ENCODE assay signal across 28 cellular contexts in genomic region chr9:3482578-3482977, GRCh38.
"Had no signal": no experiment of that assay in that cellular context is flagged by ENCODE, and none has a peak within 500 bp of the region (broad histone marks: within the 10 kb centered on the region; RNA-seq: fewer than 3 reads in every experiment).

No MANE protein-coding gene starts in this region.

- DNase-seq: activated CD4-positive, alpha-beta T cell treated with anti-CD3 and anti-CD28 coated beads for 4 hours; activated CD8-positive, alpha-beta memory T cell treated with anti-CD3 and anti-CD28 coated beads for 24 hours; activated CD8-positive, alpha-beta memory T cell treated with anti-CD3 and anti-CD28 coated beads, Interleukin-2, amount 10 ng/mL, durations not matched to agents 7 days and 5 days; activated CD8-positive, alpha-beta memory T cell treated with anti-CD3 and anti-CD28 coated beads, Interleukin-2, amount 50 U/mL, for 48 hours; activated effector memory CD4-positive, alpha-beta T cell treated with Interleukin-2 at 50 U/mL for 16 hours; activated naive CD4-positive, alpha-beta T cell treated with anti-CD3 and anti-CD28 coated beads, Interleukin-2, amount 10 ng/mL, durations not matched to agents 7 days and 5 days; activated naive CD8-positive, alpha-beta T cell treated with anti-CD3 and anti-CD28 coated beads, Interleukin-2, amount 50 U/mL, for 24 hours; anterior cingulate cortex; brain microvascular endothelial cell; central memory CD4-positive, alpha-beta T cell; NCI-H1105; NCI-H1417 treated with DMSO at 0.1 percent for 48 hours; NCI-H187 treated with DMSO at 0.1 percent for 48 hours; NCI-H2081; NCI-H2171 treated with DMSO at 0.1 percent for 48 hours; NCI-H226; NCI-H446 treated with DMSO at 0.1 percent for 48 hours; NCI-H524; PC-3; Peyer's patch; RPMI8226; SHP77 treated with DMSO at 0.1 percent for 48 hours; SW 1271 had no signal

- H3K27ac Mint-ChIP-seq: activated CD8-positive, alpha-beta memory T cell treated with anti-CD3 and anti-CD28 coated beads, Interleukin-2, amount 10 ng/mL, durations not matched to agents 7 days and 5 days; activated naive CD4-positive, alpha-beta T cell treated with anti-CD3 and anti-CD28 coated beads, Interleukin-2, amount 10 ng/mL, durations not matched to agents 7 days and 5 days; activated naive CD8-positive, alpha-beta T cell treated with anti-CD3 and anti-CD28 coated beads, Interleukin-2, amount 50 U/mL, for 24 hours; T-helper 2 cell treated with Interferon-gamma antibody and Interleukin-4, amounts not matched to agents 5 μg/mL and 100 μg/mL, for 36 hours had no signal

- ATAC-seq: activated CD8-positive, alpha-beta memory T cell treated with anti-CD3 and anti-CD28 coated beads, Interleukin-2, amount 10 ng/mL, durations not matched to agents 7 days and 5 days; activated naive CD8-positive, alpha-beta T cell treated with anti-CD3 and anti-CD28 coated beads, Interleukin-2, amount 50 U/mL, for 24 hours; K562; PC-3; SK-N-SH treated with all-trans-retinoic acid at 6 μM for 48 hours had no signal

- H3K4me3 Mint-ChIP-seq: activated CD8-positive, alpha-beta memory T cell treated with anti-CD3 and anti-CD28 coated beads, Interleukin-2, amount 10 ng/mL, durations not matched to agents 7 days and 5 days; activated naive CD4-positive, alpha-beta T cell treated with anti-CD3 and anti-CD28 coated beads, Interleukin-2, amount 10 ng/mL, durations not matched to agents 7 days and 5 days; activated naive CD8-positive, alpha-beta T cell; activated naive CD8-positive, alpha-beta T cell treated with anti-CD3 and anti-CD28 coated beads, Interleukin-2, amount 50 U/mL, for 24 hours; T-helper 2 cell treated with Interferon-gamma antibody and Interleukin-4, amounts not matched to agents 5 μg/mL and 100 μg/mL, for 36 hours had no signal

- H3K27me3 Mint-ChIP-seq: activated CD8-positive, alpha-beta memory T cell treated with anti-CD3 and anti-CD28 coated beads, Interleukin-2, amount 10 ng/mL, durations not matched to agents 7 days and 5 days; activated naive CD4-positive, alpha-beta T cell treated with anti-CD3 and anti-CD28 coated beads, Interleukin-2, amount 10 ng/mL, durations not matched to agents 7 days and 5 days; activated naive CD8-positive, alpha-beta T cell; activated naive CD8-positive, alpha-beta T cell treated with anti-CD3 and anti-CD28 coated beads, Interleukin-2, amount 50 U/mL, for 24 hours had no signal

- H3K9me3 Mint-ChIP-seq: activated naive CD8-positive, alpha-beta T cell treated with anti-CD3 and anti-CD28 coated beads, Interleukin-2, amount 50 U/mL, for 24 hours; T-helper 2 cell treated with Interferon-gamma antibody and Interleukin-4, amounts not matched to agents 5 μg/mL and 100 μg/mL, for 36 hours had no signal

- FAIRE-seq: K562, TTC549 had no signal

- H3K9me3 ChIP-seq: Peyer's patch had no signal
